ENCODE assay signal across 9 cellular contexts in the genomic region with DNA sequence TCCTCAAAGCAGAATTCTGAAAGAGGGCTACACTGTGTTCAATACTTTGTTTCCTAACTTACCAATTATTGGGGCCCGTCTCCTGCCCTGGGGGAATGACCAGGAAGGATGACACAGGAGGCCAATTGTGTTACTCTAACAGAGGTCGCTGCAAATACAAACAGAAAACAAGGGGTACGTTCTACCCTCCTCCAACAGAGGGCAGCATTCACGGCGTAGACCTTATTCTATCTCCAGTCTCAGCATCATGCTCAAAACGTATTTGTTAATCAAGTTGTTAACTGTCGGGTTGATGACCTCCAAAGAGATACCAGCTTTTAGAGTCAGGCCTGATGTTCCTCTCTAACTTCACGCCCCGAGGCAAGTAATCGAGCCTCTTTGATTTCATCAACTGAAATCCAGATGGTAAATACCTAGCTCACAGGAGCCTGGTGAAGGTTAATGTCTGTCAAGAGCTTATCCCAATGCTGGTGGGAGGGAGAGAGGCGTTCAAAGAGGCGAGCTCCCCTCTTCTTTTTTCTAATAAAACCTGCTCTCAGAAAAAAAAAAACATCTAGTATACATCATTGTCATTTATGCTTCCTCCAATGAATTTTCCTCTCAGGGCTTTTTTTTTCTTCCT.
A peak's percentile ranks its signal among the peaks of the same experiment; 100 is the strongest.
DNase-seq lines count a peak whose midpoint lies in the region; ATAC-seq and TF ChIP-seq lines count a peak whose summit lies in the region.
"Had no signal": no experiment of that assay in that cellular context is flagged by ENCODE, and none has a peak within 500 bp of the region (broad histone marks: within the 10 kb centered on the region; RNA-seq: fewer than 3 reads in every experiment).

No MANE protein-coding gene starts in this region.

- TF ChIP-seq RAD21 in neural cell (conservative IDR thresholded peaks at IDR 0.05), result no peak

- ATAC-seq in heart left ventricle, result no peak
- ATAC-seq in left ventricle myocardium superior, result no peak
- ATAC-seq in HG02840 (IDR thresholded peaks at IDR 0.05; ENCODE audit: low FRiP score, unreplicated experiment), result no peak

- H3K9me3 ChIP-seq in heart left ventricle (peaks cover 0 to 7% (median 0%) of the 10 kb centered on the region in 12 donors), neural cell (ENCODE audit: low read length) (no peaks in the 10 kb centered on the region), vagina (no peaks in the 10 kb centered on the region)
- H3K9me3 ChIP-seq: adrenal gland had no signal

- no peaks in the 10 kb centered on the region for H3K4me1 ChIP-seq in heart left ventricle
- H3K4me1 ChIP-seq in vagina, result no peaks in the 10 kb centered on the region
- H3K4me1 ChIP-seq: adrenal gland had no signal

- H3K4me3 ChIP-seq in heart left ventricle (no peak overlapping the region), cardiac fibroblast (replicated peaks in 1 of 2; ENCODE audit: low read depth in 2 of 2, low read length in 2 of 2) (no peak overlapping the region), neural cell (ENCODE audit: low read length) (no peak overlapping the region), vagina (no peak overlapping the region)
- H3K4me3 ChIP-seq: adrenal gland had no signal

- H3K4me2 ChIP-seq in neural cell (ENCODE audit: low read length), result no peak overlapping the region

- no peak overlapping the region for H3K9ac ChIP-seq in neural cell (ENCODE audit: low read length)

- H3F3A ChIP-seq in neural cell (ENCODE audit: insufficient read depth, low read length, poor library complexity, severe bottlenecking), result no peaks in the 10 kb centered on the region

- intact Hi-C loops in heart left ventricle (cut with DNase I), result loop anchor here in 1 of 10 donors (10.0 kb wide), 1 partner anchor 255 kb away; no protein-coding TSS in a partner anchor
- intact Hi-C loops in left ventricle myocardium superior (cut with micrococcal nuclease), result no loop called here
- intact Hi-C loops in vagina (cut with DNase I), result no loop called here

- H3K79me2 ChIP-seq in neural cell (replicated peaks; ENCODE audit: insufficient read depth, low read length), result no peaks in the 10 kb centered on the region

- TF ChIP-seq POLR2A in heart left ventricle (IDR thresholded peaks at IDR 0.05) (no peak), vagina (IDR thresholded peaks at IDR 0.05) (no peak)

- H4K20me1 ChIP-seq in neural cell (ENCODE audit: insufficient read depth), result no peaks in the 10 kb centered on the region

- no peaks in the 10 kb centered on the region for H3K9me2 ChIP-seq in neural cell (ENCODE audit: insufficient read depth, low read length)

- TF ChIP-seq EP300 in neural cell (conservative IDR thresholded peaks at IDR 0.05; ENCODE audit: poor library complexity, severe bottlenecking), result no peak

- H3K27ac ChIP-seq in heart left ventricle (no peak overlapping the region), neural cell (ENCODE audit: low read length) (peak overlapping the region; percentile 0), vagina (no peak overlapping the region)
- H3K27ac ChIP-seq: adrenal gland had no signal

- H3K27me3 ChIP-seq in heart left ventricle, result no peaks in the 10 kb centered on the region
- H3K27me3 ChIP-seq in neural cell (ENCODE audit: insufficient read depth, low read depth, low read length), result no peaks in the 10 kb centered on the region
- H3K27me3 ChIP-seq in vagina, result no peaks in the 10 kb centered on the region
- H3K27me3 ChIP-seq: adrenal gland had no signal

- H3K36me3 ChIP-seq in heart left ventricle (no peaks in the 10 kb centered on the region), neural cell (ENCODE audit: insufficient read depth, low read length) (no peaks in the 10 kb centered on the region), vagina (no peaks in the 10 kb centered on the region)
- H3K36me3 ChIP-seq: adrenal gland had no signal

- 23 to 28% (median 25%) methylated on average over 12 of the region's 12 CpGs for WGBS in heart left ventricle, 4 donors

- no peak for DNase-seq in heart left ventricle
- no peak for DNase-seq in left ventricle myocardium superior
- peak; percentile 21 for DNase-seq in NCI-H146 treated with DMSO at 0.1 percent for 48 hours (lab: John Stamatoyannopoulos, UW; ENCODE audit: unreplicated experiment)
- peak; percentile 56 to 58 for DNase-seq in cardiac fibroblast (ENCODE audit: low read depth in 2 of 2)
- DNase-seq in vagina (ENCODE audit: extremely low spot score in 2 of 2), result no peak
- DNase-seq in GDM1 (lab: John Stamatoyannopoulos, UW), result no peak

- peak in 9 of 12 donors; percentile 22 to 47 (median 27) for TF ChIP-seq CTCF in heart left ventricle (IDR thresholded peaks at IDR 0.05)
- TF ChIP-seq CTCF in cardiac fibroblast (IDR thresholded peaks at IDR 0.05; ENCODE audit: low read depth, low read length), result peak; percentile 68
- TF ChIP-seq CTCF in neural cell (IDR thresholded peaks at IDR 0.05; ENCODE audit: poor library complexity, severe bottlenecking), result no peak
- no peak for TF ChIP-seq CTCF in vagina (IDR thresholded peaks at IDR 0.05)

- H2AFZ ChIP-seq in neural cell (ENCODE audit: low read depth, low read length), result no peak overlapping the region

TF ChIP-seq in neural cell, 6 proteins besides CTCF, POLR2A, EP300 and RAD21:
- TF ChIP-seq REST (IDR thresholded peaks at IDR 0.05; ENCODE audit: borderline replicate concordance), result no peak
- TF ChIP-seq TAF1 (IDR thresholded peaks at IDR 0.05; ENCODE audit: low read depth), result no peak
- no peak for TF ChIP-seq EZH2 (IDR thresholded peaks at IDR 0.05; ENCODE audit: borderline replicate concordance, insufficient read depth, low read length, poor library complexity, severe bottlenecking)
- TF ChIP-seq POLR2AphosphoS5 (IDR thresholded peaks at IDR 0.05), result no peak
- no peak for TF ChIP-seq SMC3 (conservative IDR thresholded peaks at IDR 0.05; ENCODE audit: poor library complexity)
- TF ChIP-seq MXI1 (conservative IDR thresholded peaks at IDR 0.05; ENCODE audit: poor library complexity, severe bottlenecking), result no peak

Comparison
In these comparisons a context has a peak if more than half of its experiments do, and no peak if none do; other contexts are left out.
1. DNase-seq: peak in NCI-H146 treated with DMSO at 0.1 percent for 48 hours (single experiment) and cardiac fibroblast (2 of 2); none in heart left ventricle (0 of 5), left ventricle myocardium superior (single experiment), vagina (0 of 2) and GDM1 (single experiment).
2. CTCF ChIP-seq: peak in heart left ventricle (9 of 12) and cardiac fibroblast (single experiment); none in neural cell (single experiment) and vagina (0 of 3).